ENCODE assay signal across 1 cellular context in genomic region chr9:94030318-94031179, GRCh38.
TF ChIP-seq lines count a peak whose summit lies in the region.

No MANE protein-coding gene starts in this region.

TF ChIP-seq in HepG2, 621 proteins besides CTCF, POLR2A, EP300 and RAD21 (continued from another document and continues in another):
- TF ChIP-seq ATF4 (CRISPR knock-in tag; IDR thresholded peaks at IDR 0.05) = peak in 1 of 2 experiments; percentile 61; a peak in 1 of 4 replicates
- TF ChIP-seq ZBTB37 (CRISPR knock-in tag; IDR thresholded peaks at IDR 0.05) = no peak
- peak; percentile 54; the same call in 1 of the 2 replicates for TF ChIP-seq ZBTB2 (CRISPR knock-in tag; IDR thresholded peaks at IDR 0.05; ENCODE audit: low read depth)
- no peak for TF ChIP-seq ZNF383 (CRISPR knock-in tag; IDR thresholded peaks at IDR 0.05; ENCODE audit: borderline replicate concordance)
- TF ChIP-seq ASH2L (IDR thresholded peaks at IDR 0.05; ENCODE audit: insufficient read length, low read depth, low read length) = peak; percentile 92
- TF ChIP-seq ZNF784 (CRISPR knock-in tag; IDR thresholded peaks at IDR 0.05; ENCODE audit: borderline replicate concordance) = peak; percentile 66; the same call in 1 of the 2 replicates
- TF ChIP-seq GMEB2 (CRISPR knock-in tag; IDR thresholded peaks at IDR 0.05; ENCODE audit: low read depth) = no peak
- TF ChIP-seq ZNF121 (CRISPR knock-in tag; IDR thresholded peaks at IDR 0.05) = no peak
- TF ChIP-seq THYN1 (CRISPR knock-in tag; IDR thresholded peaks at IDR 0.05; ENCODE audit: borderline replicate concordance, low read depth) = no peak
- peak; percentile 76 for TF ChIP-seq ZNF574 (CRISPR knock-in tag; IDR thresholded peaks at IDR 0.05)
- TF ChIP-seq PREB (CRISPR knock-in tag; IDR thresholded peaks at IDR 0.05) = 0 out of 2 replicates have a peak, but pooled peaks have one; percentile 75
- peak; percentile 36 for TF ChIP-seq TEAD3 (CRISPR knock-in tag; optimal IDR thresholded peaks at IDR 0.05; ENCODE audit: borderline replicate concordance)
- no peak; the same call in 1 of the 2 replicates for TF ChIP-seq ZNF678 (CRISPR knock-in tag; IDR thresholded peaks at IDR 0.05)
- TF ChIP-seq JUND (CRISPR knock-in tag; IDR thresholded peaks at IDR 0.05) = no peak
- peak; percentile 86 for TF ChIP-seq SALL1 (CRISPR knock-in tag; IDR thresholded peaks at IDR 0.05)
- no peak for TF ChIP-seq U2AF1 (optimal IDR thresholded peaks at IDR 0.05; ENCODE audit: low read depth, low read length)
- TF ChIP-seq ZNF766 (CRISPR knock-in tag; IDR thresholded peaks at IDR 0.05; ENCODE audit: borderline replicate concordance) = peak; percentile 93; the same call in 1 of the 2 replicates
- TF ChIP-seq KLF6 (CRISPR knock-in tag; IDR thresholded peaks at IDR 0.05) = peak; percentile 50; the same call in 1 of the 2 replicates
- no peak for TF ChIP-seq ZSCAN22 (CRISPR knock-in tag; IDR thresholded peaks at IDR 0.05)
- peak; percentile 81; the same call in 1 of the 2 replicates for TF ChIP-seq ZNF773 (CRISPR knock-in tag; IDR thresholded peaks at IDR 0.05; ENCODE audit: borderline replicate concordance)
- TF ChIP-seq PITX1 (CRISPR knock-in tag; IDR thresholded peaks at IDR 0.05) = peak; percentile 50; the same call in 1 of the 2 replicates
- peak; percentile 83 for TF ChIP-seq ISX (CRISPR knock-in tag; conservative IDR thresholded peaks at IDR 0.05)
- TF ChIP-seq ZNF558 (CRISPR knock-in tag; IDR thresholded peaks at IDR 0.05; ENCODE audit: borderline replicate concordance) = peak; percentile 77; the same call in 1 of the 2 replicates
- no peak for TF ChIP-seq NCOA1 (CRISPR knock-in tag; IDR thresholded peaks at IDR 0.05)
- peak; percentile 48; the same call in 1 of the 2 replicates for TF ChIP-seq ZGPAT (CRISPR knock-in tag; IDR thresholded peaks at IDR 0.05)
- peak; percentile 78; the same call in 1 of the 2 replicates for TF ChIP-seq ZNF691 (CRISPR knock-in tag; IDR thresholded peaks at IDR 0.05; ENCODE audit: borderline replicate concordance, low read depth)
- peak; percentile 95 for TF ChIP-seq REPIN1 (CRISPR knock-in tag; IDR thresholded peaks at IDR 0.05; ENCODE audit: borderline replicate concordance, low read depth)
- no peak; the same call in 1 of the 2 replicates for TF ChIP-seq REL (CRISPR knock-in tag; conservative IDR thresholded peaks at IDR 0.05)
- TF ChIP-seq ZNF749 (CRISPR knock-in tag; IDR thresholded peaks at IDR 0.05; ENCODE audit: borderline replicate concordance) = peak; percentile 93; the same call in 1 of the 2 replicates
- TF ChIP-seq HOMEZ (CRISPR knock-in tag; IDR thresholded peaks at IDR 0.05; ENCODE audit: low read depth) = peak; percentile 56; the same call in 1 of the 2 replicates
- peak; percentile 92 for TF ChIP-seq ZSCAN20 (CRISPR knock-in tag; IDR thresholded peaks at IDR 0.05; ENCODE audit: borderline replicate concordance)
- TF ChIP-seq ZBTB33 (CRISPR knock-in tag; IDR thresholded peaks at IDR 0.05) = no peak
- TF ChIP-seq HNF1A (IDR thresholded peaks at IDR 0.05; ENCODE audit: low read depth) = no peak
- peak; percentile 75; the same call in 1 of the 2 replicates for TF ChIP-seq HNF1A (CRISPR knock-in tag; IDR thresholded peaks at IDR 0.05; ENCODE audit: borderline replicate concordance)
- TF ChIP-seq RBAK (CRISPR knock-in tag; IDR thresholded peaks at IDR 0.05) = no peak
- no peak for TF ChIP-seq SRSF4 (IDR thresholded peaks at IDR 0.05; ENCODE audit: low read depth, low read length, poor library complexity, severe bottlenecking)
